10 cellular contexts compared by ENCODE assay signal in the genomic region with DNA sequence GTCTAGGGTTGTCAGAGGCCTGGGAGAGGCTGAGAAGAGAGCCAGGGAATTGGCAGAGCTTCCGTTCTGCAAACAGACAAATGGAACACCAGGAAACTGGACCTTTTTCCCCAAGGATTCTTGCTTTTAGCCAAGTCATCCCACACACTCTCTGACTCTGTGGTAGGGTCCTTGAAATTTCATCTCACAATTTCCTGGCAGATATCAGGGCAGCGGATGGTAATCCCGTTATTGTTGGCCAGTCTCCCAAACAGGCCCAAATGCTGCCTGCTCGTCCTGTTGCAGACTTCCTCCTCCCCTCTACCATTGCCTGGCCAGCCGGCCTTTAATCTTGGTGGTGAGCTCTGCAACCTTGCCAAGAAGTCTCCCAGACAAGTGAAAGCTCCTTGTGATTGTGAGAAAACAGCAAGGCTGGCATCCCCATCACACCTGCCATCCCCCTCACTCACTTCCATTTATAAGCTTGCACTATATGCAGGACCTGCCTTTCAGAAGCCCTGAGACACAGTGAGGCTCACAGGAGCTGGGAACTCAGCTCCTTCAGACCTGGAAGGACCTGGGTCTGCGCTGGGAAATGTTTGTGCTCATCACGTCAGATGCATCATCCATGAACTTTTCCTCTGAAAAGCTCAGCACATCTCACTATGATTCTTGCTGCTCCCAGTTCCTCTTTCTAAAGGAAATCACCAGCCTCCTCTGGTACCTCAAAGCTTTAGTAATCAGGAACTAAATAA. TPM values are rescaled to one million over a fixed set of nuclear protein-coding genes. Genes with fewer than 3 reads are reported as not detected.
DNase-seq lines count a peak whose midpoint lies in the region; ATAC-seq and TF ChIP-seq lines count a peak whose summit lies in the region.
"Had no signal": no experiment of that assay in that cellular context is flagged by ENCODE, and none has a peak within 500 bp of the region (broad histone marks: within the 10 kb centered on the region; RNA-seq: fewer than 3 reads in every experiment).

No MANE protein-coding gene starts in this region.

- H3K4me1 ChIP-seq in fibroblast of lung (ENCODE audit: control insufficient read depth, extremely low read depth, insufficient read depth, low read length) (peaks cover 37% of the 10 kb centered on the region), parathyroid adenoma (peaks cover 16% of the 10 kb centered on the region)

- H3K36me3 ChIP-seq in fibroblast of lung (ENCODE audit: control insufficient read depth, insufficient read depth, low read length) (no peaks in the 10 kb centered on the region), parathyroid adenoma (ENCODE audit: control insufficient read depth, insufficient read depth, low read length) (no peaks in the 10 kb centered on the region)

- H3K27me3 ChIP-seq in fibroblast of lung (ENCODE audit: control insufficient read depth, insufficient read depth, low read length) (no peaks in the 10 kb centered on the region), parathyroid adenoma (ENCODE audit: control insufficient read depth, insufficient read depth, low read length) (no peaks in the 10 kb centered on the region)

- H3K36me3 Mint-ChIP-seq in activated CD8-positive, alpha-beta T cell treated with anti-CD3 and anti-CD28 coated beads, Interleukin-2, amount 10 ng/mL, durations not matched to agents 7 days and 5 days (ENCODE audit: low read depth) = no peaks in the 10 kb centered on the region

- H4K20me1 ChIP-seq in fibroblast of lung (ENCODE audit: control insufficient read depth, extremely low read depth, insufficient read depth, low read length) = no peaks in the 10 kb centered on the region

- POLR2A ChIA-PET in activated CD8-positive, alpha-beta T cell treated with anti-CD3 and anti-CD28 coated beads, Interleukin-2, amount 10 ng/mL, durations not matched to agents 7 days and 5 days (lab: Charles Lee) = interaction anchor here (0.6 to 0.8 kb wide), 2 partner anchors 13 to 16 kb away, joined by 3 read pairs; a partner anchor contains a TSS

- H3K4me2 ChIP-seq in fibroblast of lung (ENCODE audit: extremely low read depth, insufficient read depth, low read length) (peak overlapping the region; percentile 21), parathyroid adenoma (ENCODE audit: low read length) (no peak overlapping the region)

- H2AFZ ChIP-seq in fibroblast of lung (ENCODE audit: low read length) (no peak overlapping the region), parathyroid adenoma (peak overlapping the region; percentile 51)

- H3K79me2 ChIP-seq in fibroblast of lung (ENCODE audit: control insufficient read depth, insufficient read depth, low read length) (no peaks in the 10 kb centered on the region), parathyroid adenoma (no peaks in the 10 kb centered on the region)

- CTCF ChIA-PET in activated CD8-positive, alpha-beta T cell treated with anti-CD3 and anti-CD28 coated beads, Interleukin-2, amount 10 ng/mL, durations not matched to agents 7 days and 5 days (lab: Charles Lee) = interaction anchor here (0.9 to 1.3 kb wide), 3 partner anchors 8 to 283 kb away, joined by 3 to 5 read pairs (median 3); no protein-coding TSS in a partner anchor

- no peaks in the 10 kb centered on the region for H3K9me3 ChIP-seq in fibroblast of lung (ENCODE audit: control insufficient read depth, insufficient read depth, low read depth, low read length)
- no peaks in the 10 kb centered on the region for H3K9me3 ChIP-seq in parathyroid adenoma (ENCODE audit: control insufficient read depth, low read length)

- H3K27ac ChIP-seq in fibroblast of lung (ENCODE audit: insufficient read depth, low read length) (peak overlapping the region; percentile 9), parathyroid adenoma (peak overlapping the region; percentile 20)

- TF ChIP-seq CTCF in fibroblast of lung (conservative IDR thresholded peaks at IDR 0.05 in 1 of 2, IDR thresholded peaks at IDR 0.05 in 1 of 2; ENCODE audit: low read depth in 1 of 2, low read length in 2 of 2) (no peak), parathyroid adenoma (IDR thresholded peaks at IDR 0.05) (no peak)

- no peaks in the 10 kb centered on the region for H3K4me1 Mint-ChIP-seq in activated CD8-positive, alpha-beta T cell treated with anti-CD3 and anti-CD28 coated beads, Interleukin-2, amount 10 ng/mL, durations not matched to agents 7 days and 5 days (ENCODE audit: low read depth)

- H3K27me3 Mint-ChIP-seq in activated CD8-positive, alpha-beta T cell treated with anti-CD3 and anti-CD28 coated beads, Interleukin-2, amount 10 ng/mL, durations not matched to agents 7 days and 5 days (ENCODE audit: low read depth) = peaks cover 3% of the 10 kb centered on the region
- H3K27me3 Mint-ChIP-seq: activated T-cell treated with anti-CD3 and anti-CD28 coated beads, Interleukin-2, amount 50 U/mL, for 24 hours had no signal

- DNase-seq in DMS 273 treated with DMSO at 0.1 percent for 48 hours (lab: John Stamatoyannopoulos, UW) = peak; percentile 59
- DNase-seq in NCI-H82 treated with DMSO at 0.1 percent for 48 hours (lab: John Stamatoyannopoulos, UW; ENCODE audit: unreplicated experiment) = peak; percentile 47
- DNase-seq in fibroblast of lung (ENCODE audit: low read depth in 2 of 2) = peak; percentile 82 to 95
- no peak for DNase-seq in putamen (ENCODE audit: low spot score)
- no peak for DNase-seq in DMS53 treated with DMSO at 0.1 percent for 48 hours (lab: John Stamatoyannopoulos, UW; ENCODE audit: unreplicated experiment)
- DNase-seq in activated CD8-positive, alpha-beta T cell treated with anti-CD3 and anti-CD28 coated beads, Interleukin-2, amount 10 ng/mL, durations not matched to agents 7 days and 5 days = no peak
- DNase-seq: activated T-cell treated with anti-CD3 and anti-CD28 coated beads, Interleukin-2, amount 50 U/mL, for 24 hours; stimulated activated CD4-positive, alpha-beta T cell treated with anti-CD3 and anti-CD28 coated beads, Interleukin-4, amount 100 ng/mL, for 24 hours had no signal

- H3K9ac ChIP-seq in fibroblast of lung (ENCODE audit: insufficient read depth, low read length) (no peak overlapping the region), parathyroid adenoma (no peak overlapping the region)

- no peaks in the 10 kb centered on the region for H3K9me3 Mint-ChIP-seq in activated CD8-positive, alpha-beta T cell treated with anti-CD3 and anti-CD28 coated beads, Interleukin-2, amount 10 ng/mL, durations not matched to agents 7 days and 5 days (ENCODE audit: insufficient read depth)
- H3K9me3 Mint-ChIP-seq: activated T-cell treated with anti-CD3 and anti-CD28 coated beads, Interleukin-2, amount 50 U/mL, for 24 hours had no signal

- no peak overlapping the region for H3K4me3 ChIP-seq in fibroblast of lung (replicated peaks in 1 of 4; ENCODE audit: control extremely low read depth in 1 of 4, insufficient read depth in 1 of 4, low read depth in 3 of 4, low read length in 4 of 4)
- no peak overlapping the region for H3K4me3 ChIP-seq in parathyroid adenoma (ENCODE audit: low read depth, low read length)

- ATAC-seq in GM18502 (IDR thresholded peaks at IDR 0.05; ENCODE audit: poor library complexity, unreplicated experiment) = no peak
- no peak for ATAC-seq in activated CD8-positive, alpha-beta T cell treated with anti-CD3 and anti-CD28 coated beads, Interleukin-2, amount 10 ng/mL, durations not matched to agents 7 days and 5 days

- no peak overlapping the region for H3K4me3 Mint-ChIP-seq in activated CD8-positive, alpha-beta T cell treated with anti-CD3 and anti-CD28 coated beads, Interleukin-2, amount 10 ng/mL, durations not matched to agents 7 days and 5 days
- H3K4me3 Mint-ChIP-seq: activated T-cell treated with anti-CD3 and anti-CD28 coated beads, Interleukin-2, amount 50 U/mL, for 24 hours had no signal

- H3K27ac Mint-ChIP-seq in activated CD8-positive, alpha-beta T cell treated with anti-CD3 and anti-CD28 coated beads, Interleukin-2, amount 10 ng/mL, durations not matched to agents 7 days and 5 days = no peak overlapping the region
- H3K27ac Mint-ChIP-seq: activated T-cell treated with anti-CD3 and anti-CD28 coated beads, Interleukin-2, amount 50 U/mL, for 24 hours had no signal

RNA-seq across cellular contexts. Expression of a gene that starts 13.6 kb away (rescaled TPM):
- total RNA-seq in fibroblast of lung = 159 and 202 TPM in 2 replicates
- polyA plus RNA-seq in fibroblast of lung = 442 and 452 TPM in 2 replicates
- polyA plus RNA-seq in fibroblast of lung (2012) = 264 and 270 TPM in 2 replicates
- polyA minus RNA-seq in fibroblast of lung (ENCODE audit: low replicate concordance) = 45.2 and 91.4 TPM in 2 replicates
- 100 to 1,000 TPM; 240 to 247 TPM for total RNA-seq in activated CD8-positive, alpha-beta T cell treated with anti-CD3 and anti-CD28 coated beads, Interleukin-2, amount 10 ng/mL, durations not matched to agents 7 days and 5 days

RNA-seq across cellular contexts. Expression of a gene that starts 45.9 kb away (rescaled TPM):
- 42.1 and 44.3 TPM in 2 replicates for total RNA-seq in fibroblast of lung
- polyA plus RNA-seq in fibroblast of lung = 39.1 and 57.8 TPM in 2 replicates
- polyA plus RNA-seq in fibroblast of lung (2012) = 92.4 and 118 TPM in 2 replicates
- 85.2 and 96.8 TPM in 2 replicates for polyA minus RNA-seq in fibroblast of lung (ENCODE audit: low replicate concordance)
- total RNA-seq in activated CD8-positive, alpha-beta T cell treated with anti-CD3 and anti-CD28 coated beads, Interleukin-2, amount 10 ng/mL, durations not matched to agents 7 days and 5 days = 1 to 10 TPM; 1.5 to 2.0 TPM

Comparison
In these comparisons a context has a peak if more than half of its experiments do, and no peak if none do; other contexts are left out.
1. DNase-seq: peak in DMS 273 treated with DMSO at 0.1 percent for 48 hours (single experiment), NCI-H82 treated with DMSO at 0.1 percent for 48 hours (single experiment) and fibroblast of lung (2 of 2); none in putamen (single experiment), DMS53 treated with DMSO at 0.1 percent for 48 hours (single experiment) and activated CD8-positive, alpha-beta T cell treated with anti-CD3 and anti-CD28 coated beads, Interleukin-2, amount 10 ng/mL, durations not matched to agents 7 days and 5 days (single experiment).
2. RNA of a gene that starts 45.9 kb away (total RNA-seq): 42.1 to 44.3 TPM in fibroblast of lung; 1.5 to 2.0 TPM in activated CD8-positive, alpha-beta T cell treated with anti-CD3 and anti-CD28 coated beads, Interleukin-2, amount 10 ng/mL, durations not matched to agents 7 days and 5 days; every median in the first group is over 10 times any median in the second.